Comparison of ENCODE assay signal across 1 cellular context in genomic region chr2:29130295-29130694, GRCh38.
A peak's percentile ranks its signal among the peaks of the same experiment; 100 is the strongest.
TF ChIP-seq lines count a peak whose summit lies in the region.

No MANE protein-coding gene starts in this region.

TF ChIP-seq in HepG2, 621 proteins besides CTCF, POLR2A, EP300 and RAD21 (continued from another document):
- TF ChIP-seq REST (IDR thresholded peaks at IDR 0.05; ENCODE audit: borderline replicate concordance in 1 of 2, low read depth in 1 of 2, low read length in 2 of 2): no peak
- peak; percentile 85 for TF ChIP-seq MAFG (CRISPR knock-in tag; IDR thresholded peaks at IDR 0.05)
- no peak for TF ChIP-seq NR2F2 (IDR thresholded peaks at IDR 0.05; ENCODE audit: borderline replicate concordance, low read depth)
- TF ChIP-seq NFE2 (CRISPR knock-in tag; IDR thresholded peaks at IDR 0.05): peak; percentile 98
- no peak for TF ChIP-seq SIX1 (CRISPR knock-in tag; IDR thresholded peaks at IDR 0.05; ENCODE audit: borderline replicate concordance)
- peak; percentile 39 for TF ChIP-seq FOSL2 (CRISPR knock-in tag; IDR thresholded peaks at IDR 0.05)
- TF ChIP-seq MAFK (conservative IDR thresholded peaks at IDR 0.05 in 1 of 2, IDR thresholded peaks at IDR 0.05 in 1 of 2; ENCODE audit: low read length in 2 of 2): peak; percentile 95 to 99
- no peak for TF ChIP-seq PCBP1 (IDR thresholded peaks at IDR 0.05; ENCODE audit: borderline replicate concordance, low read depth, low read length)
- TF ChIP-seq SMARCC2 (IDR thresholded peaks at IDR 0.05): no peak
- TF ChIP-seq NAIF1 (CRISPR knock-in tag; IDR thresholded peaks at IDR 0.05; ENCODE audit: borderline replicate concordance): no peak
- TF ChIP-seq ZNF121 (CRISPR knock-in tag; IDR thresholded peaks at IDR 0.05): no peak
- TF ChIP-seq KLF13 (CRISPR knock-in tag; IDR thresholded peaks at IDR 0.05): no peak
